8 cellular contexts compared by ENCODE assay signal in genomic region chr19:45569619-45570421, GRCh38. TPM values are rescaled to one million over a fixed set of nuclear protein-coding genes. Genes with fewer than 3 reads are reported as not detected.
DNase-seq lines count a peak whose midpoint lies in the region; ATAC-seq, FAIRE-seq and TF ChIP-seq lines count a peak whose summit lies in the region.

No MANE protein-coding gene starts in this region.

- CTCF ChIA-PET in A549 (lab: Yijun Ruan, JAX): interaction anchor here (0.6 to 7.3 kb wide), 23 partner anchors 8 to 122 kb away, joined by 3 to 55 read pairs (median 4); partner anchors contain the start of gene SNRPD2

- ATAC-seq in A549: peak; percentile 86 to 91
- ATAC-seq in HG03469 (IDR thresholded peaks at IDR 0.05; ENCODE audit: unreplicated experiment): no peak
- ATAC-seq in HG03108 (IDR thresholded peaks at IDR 0.05; ENCODE audit: unreplicated experiment): no peak

- peak overlapping the region; percentile 41 for H3K4me2 ChIP-seq in A549

- no peaks in the 10 kb centered on the region for H3K27me3 ChIP-seq in ascending aorta

- peak; percentile 49 for FAIRE-seq in A549 (lab: Jason Lieb, UNC)

- DNase-seq in A549 (ENCODE audit: low read depth in 1 of 2, low spot score in 1 of 2): peak; percentile 62 to 76
- DNase-seq in GM20000 (ENCODE audit: low spot score): peak; percentile 56
- DNase-seq in T follicular helper cell (ENCODE audit: low read depth): peak; percentile 25
- peak in 1 of 2 donors; percentile 76 for DNase-seq in ascending aorta (ENCODE audit: low spot score in 2 of 2)
- DNase-seq in iPS-NIHi11 (ENCODE audit: low spot score): peak; percentile 76
- DNase-seq in stimulated activated CD4-positive, alpha-beta T cell treated with anti-CD3 and anti-CD28 coated beads, Interleukin-1b, Interleukin-23, amount 100 ng/mL, for 4 hours (ENCODE audit: low read depth in 2 of 2): peak; percentile 38 to 50

- intact Hi-C loops in ascending aorta (cut with DNase I): no loop called here

- TF ChIP-seq CTCF in A549 (IDR thresholded peaks at IDR 0.05): peak; percentile 78
- TF ChIP-seq CTCF in GM20000 (IDR thresholded peaks at IDR 0.05; ENCODE audit: extremely low read depth, missing control alignments): peak; percentile 79
- TF ChIP-seq CTCF in ascending aorta (IDR thresholded peaks at IDR 0.05): peak; percentile 54 to 70 (median 57)

- no peak for TF ChIP-seq POLR2A in A549 (IDR thresholded peaks at IDR 0.05; ENCODE audit: low read length)

- 48% methylated on average over 15 of the region's 15 CpGs for WGBS in A549 (ENCODE audit: missing lambda C conversion rate)

- H3K4me3 ChIP-seq in A549 (no peak overlapping the region), ascending aorta (no peak overlapping the region)

- no peak for TF ChIP-seq EP300 in A549 (IDR thresholded peaks at IDR 0.05)

- POLR2A ChIA-PET in A549 (lab: Yijun Ruan, JAX): no interaction called here

- peaks cover 26% of the 10 kb centered on the region for H3K4me1 ChIP-seq in A549
- H3K4me1 ChIP-seq in ascending aorta: peaks cover 0 to 7% of the 10 kb centered on the region in 2 donors

- H3K27ac ChIP-seq in A549 (peak overlapping the region; percentile 65 to 83), ascending aorta (no peak overlapping the region)

- no peaks in the 10 kb centered on the region for H3K36me3 ChIP-seq in ascending aorta

- TF ChIP-seq RAD21 in A549 (conservative IDR thresholded peaks at IDR 0.05 in 1 of 2, IDR thresholded peaks at IDR 0.05 in 1 of 2): peak; percentile 75 to 83

- H3K9me3 ChIP-seq in A549: peaks cover 5% of the 10 kb centered on the region; the same call in 1 of the 3 replicates
- H3K9me3 ChIP-seq in ascending aorta: no peaks in the 10 kb centered on the region

TF ChIP-seq in A549, 52 proteins besides CTCF, POLR2A, EP300 and RAD21:
- TF ChIP-seq CHD2 (IDR thresholded peaks at IDR 0.05; ENCODE audit: low read length, partially characterized antibody) (no peak), SMC3 (IDR thresholded peaks at IDR 0.05) (peak; percentile 76)
TF ChIP-seq in A549: peak in this region for 1.

RNA-seq across cellular contexts. Expression of gene OPA3, which starts 14.8 kb away (rescaled TPM):
- polyA plus RNA-seq in A549 (2011; rRNA removed) (21.8 and 29.1 TPM in 2 replicates), A549 (2017; fragmentation: RNase III; extraction: RNeasy Plus Mini Kit Qiagen cat#74134 plus additional on column Dnase treatment) (13.8 to 15.9 TPM (median 15.6 TPM) in 3 replicates)
- polyA plus RNA-seq in A549 (2012; cell fraction: cytosol; rRNA removed): 20.3 and 24.2 TPM in 2 replicates
- 16.1 and 21.2 TPM in 2 replicates for polyA plus RNA-seq in A549 (2012; cell fraction: nucleus; rRNA removed)
- polyA minus RNA-seq in A549 (2011; rRNA and poly(A)+ RNA removed): 28.9 and 29.3 TPM in 2 replicates
- 4.5 TPM for total RNA-seq in ascending aorta

RNA-seq across cellular contexts. Expression of gene GPR4, which starts 32.2 kb away (rescaled TPM):
- polyA plus RNA-seq in A549 (2011; rRNA removed) (0.10 TPM in 1 of 2 replicates, not detected in the other), A549 (2017; fragmentation: RNase III; extraction: RNeasy Plus Mini Kit Qiagen cat#74134 plus additional on column Dnase treatment) (0.03 to 0.12 TPM (median 0.04 TPM) in 3 replicates)
- polyA plus RNA-seq in A549 (2012; cell fraction: cytosol; rRNA removed): 0.05 TPM in 1 of 2 replicates, not detected in the other
- 0.23 and 0.40 TPM in 2 replicates for polyA plus RNA-seq in A549 (2012; cell fraction: nucleus; rRNA removed)
- 0.29 TPM in 1 of 2 replicates, not detected in the other for polyA minus RNA-seq in A549 (2011; rRNA and poly(A)+ RNA removed)
- 14.0 TPM for total RNA-seq in ascending aorta

Comparison
In these comparisons a context has a peak if more than half of its experiments do, and no peak if none do; other contexts are left out.
1. ATAC-seq: peak in A549 (2 of 2); none in HG03469 (single experiment) and HG03108 (single experiment).
2. H3K27ac ChIP-seq: peak in A549 (2 of 2); none in ascending aorta (0 of 2).
3. Peak in every context shown above with its lines, with median percentiles within 50 percentile points of each other: CTCF ChIP-seq.